Comparison of ENCODE assay signal across 1 cellular context in the genomic region with DNA sequence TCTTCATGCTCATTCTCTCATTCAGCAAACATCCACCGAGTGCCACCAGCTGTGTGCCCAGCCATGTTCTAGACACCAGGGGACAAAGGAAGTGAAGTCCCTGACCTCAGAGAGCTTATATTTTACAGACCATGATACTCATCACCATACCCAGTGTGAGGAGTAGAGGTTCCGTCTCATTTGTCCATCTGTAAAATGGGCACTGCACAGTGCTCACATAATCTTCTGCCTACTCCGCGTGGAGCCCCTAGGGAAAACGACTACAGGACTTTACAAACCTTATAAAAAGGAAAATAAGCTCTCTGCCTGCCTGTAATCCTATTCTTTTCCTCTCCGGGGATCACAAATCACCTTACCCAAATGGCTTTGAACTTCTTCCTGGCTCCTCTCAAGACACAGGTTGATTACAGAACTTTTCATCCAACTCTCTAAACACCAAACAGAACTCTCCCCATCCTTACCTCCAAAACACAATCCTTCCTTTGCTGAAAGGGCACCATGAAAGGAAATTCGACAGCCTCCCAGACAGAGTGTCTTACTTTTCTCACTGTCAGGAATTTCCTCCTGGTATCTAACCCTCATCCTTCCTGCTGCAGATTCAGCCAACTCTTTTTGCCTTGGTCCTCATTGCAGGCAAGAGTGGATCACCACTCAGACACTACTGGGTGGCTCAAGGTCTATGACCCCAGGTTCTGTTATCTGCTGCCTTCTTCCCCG.
TF ChIP-seq lines count a peak whose summit lies in the region.

No MANE protein-coding gene starts in this region.

TF ChIP-seq in endothelial cell of umbilical vein, 7 proteins besides CTCF, POLR2A, EP300 and RAD21:
- TF ChIP-seq GATA2 (IDR thresholded peaks at IDR 0.05; ENCODE audit: insufficient read depth, insufficient read length, low read depth, low read length), result no peak
- no peak for TF ChIP-seq POLR2AphosphoS5 (IDR thresholded peaks at IDR 0.05; ENCODE audit: insufficient read depth, low read depth, low read length)
- TF ChIP-seq FOS (IDR thresholded peaks at IDR 0.05; ENCODE audit: borderline replicate concordance, insufficient read depth, low read length), result no peak
TF ChIP-seq in endothelial cell of umbilical vein: peak in this region for 0.
